ENCODE assay signal across 9 cellular contexts in the genomic region with DNA sequence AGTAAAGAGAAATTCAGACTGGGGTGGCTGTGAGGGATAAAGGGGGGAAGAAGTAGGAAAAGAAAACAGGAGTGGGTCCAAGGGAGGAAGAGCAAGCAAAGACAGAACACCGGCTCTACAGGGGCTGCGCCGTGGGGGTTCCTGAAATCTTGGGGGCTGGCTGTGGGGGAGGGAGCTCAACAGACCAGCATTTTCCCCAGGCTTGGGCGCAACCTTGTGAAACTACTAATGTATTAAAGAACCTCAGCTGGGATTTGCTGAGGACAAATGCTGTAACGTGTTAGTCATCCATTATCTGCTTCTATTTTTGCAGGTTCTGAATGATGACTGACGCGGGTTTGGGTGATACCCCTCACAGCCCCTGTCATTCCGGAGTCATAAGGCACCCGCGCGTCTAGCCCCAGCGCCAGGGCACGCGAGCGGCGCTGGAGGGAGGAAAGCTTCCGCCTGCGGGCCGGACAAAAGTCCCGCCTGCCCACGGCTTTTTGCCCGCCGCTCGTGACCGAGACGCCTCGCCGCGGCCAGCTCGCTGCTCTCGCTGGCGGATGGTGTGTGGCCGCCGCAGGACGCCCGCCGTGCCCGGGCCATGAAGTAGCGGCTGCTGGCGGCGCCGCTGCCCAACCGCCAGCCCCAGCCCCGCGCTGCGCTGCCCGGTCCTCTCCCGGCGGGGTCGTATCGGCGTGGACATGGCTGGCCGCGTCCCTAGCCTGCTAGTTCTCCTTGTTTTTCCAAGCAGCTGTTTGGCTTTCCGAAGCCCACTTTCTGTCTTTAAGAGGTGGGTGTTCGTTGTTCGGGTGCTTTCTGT.
A peak's percentile ranks its signal among the peaks of the same experiment; 100 is the strongest.
DNase-seq lines count a peak whose midpoint lies in the region; ATAC-seq, FAIRE-seq and TF ChIP-seq lines count a peak whose summit lies in the region.
"Had no signal": no experiment of that assay in that cellular context is flagged by ENCODE, and none has a peak within 500 bp of the region (broad histone marks: within the 10 kb centered on the region; RNA-seq: fewer than 3 reads in every experiment).

No MANE protein-coding gene starts in this region.

- H3K4me2 ChIP-seq in endothelial cell of umbilical vein (ENCODE audit: insufficient read depth, low read length) (peak overlapping the region; percentile 99), mesendoderm (ENCODE audit: low read length) (peak overlapping the region; percentile 79)
- H3K4me2 ChIP-seq: BLaER1 treated with 17β-estradiol and CSF1 and Interleukin-3, amounts not matched to agents 10 nM and 100 nM had no signal

- no peak overlapping the region for H4K5ac ChIP-seq in mesendoderm (ENCODE audit: low read length)

- peak overlapping the region; percentile 94 for H3K9ac ChIP-seq in endothelial cell of umbilical vein (replicated peaks; ENCODE audit: extremely low read depth, insufficient read depth, low read length)
- H3K9ac ChIP-seq in mesendoderm (ENCODE audit: low read length) = peak overlapping the region; percentile 73
- H3K9ac ChIP-seq: BLaER1 treated with 17β-estradiol and CSF1 and Interleukin-3, amounts not matched to agents 10 nM and 100 nM had no signal

- DNase-seq in NCI-H1436 (lab: John Stamatoyannopoulos, UW) = peak; percentile 36
- no peak for DNase-seq in NCI-H1436 treated with DMSO at 0.1 percent for 48 hours (lab: John Stamatoyannopoulos, UW)
- DNase-seq in NCI-H146 treated with DMSO at 0.1 percent for 48 hours (lab: John Stamatoyannopoulos, UW; ENCODE audit: unreplicated experiment) = peak; percentile 6
- DNase-seq in activated CD8-positive, alpha-beta T cell treated with anti-CD3 and anti-CD28 coated beads, Interleukin-2, amount 10 ng/mL, durations not matched to agents 7 days and 5 days = peak; percentile 26
- peak; percentile 80 for DNase-seq in endothelial cell of umbilical vein (ENCODE audit: low read depth, low spot score)
- DNase-seq in mesendoderm = peak; percentile 94
- peak; percentile 24 for DNase-seq in stimulated activated CD8-positive, alpha-beta memory T cell treated with anti-CD3 and anti-CD28 coated beads, Interleukin-12 subunit alpha, Interleukin-12 subunit beta, amount 100 ng/mL, for 4 hours (ENCODE audit: low read depth)

- peak overlapping the region; percentile 40 for H3K4ac ChIP-seq in mesendoderm (ENCODE audit: low read depth, low read length)

- peak overlapping the region; percentile 60 for H3K4me3 Mint-ChIP-seq in activated CD8-positive, alpha-beta T cell treated with anti-CD3 and anti-CD28 coated beads, Interleukin-2, amount 10 ng/mL, durations not matched to agents 7 days and 5 days

- H2AFZ ChIP-seq in endothelial cell of umbilical vein (ENCODE audit: low read depth, low read length) = peak overlapping the region; percentile 81

- H3K4me1 ChIP-seq in endothelial cell of umbilical vein (ENCODE audit: control insufficient read depth, extremely low read depth, insufficient read depth, low read length) = peaks cover 34% of the 10 kb centered on the region
- H3K4me1 ChIP-seq in mesendoderm (ENCODE audit: control insufficient read depth, low read depth, low read length) = peaks cover 5% of the 10 kb centered on the region
- H3K4me1 ChIP-seq: BLaER1 treated with 17β-estradiol and CSF1 and Interleukin-3, amounts not matched to agents 10 nM and 100 nM had no signal

- no peaks in the 10 kb centered on the region for H3K9me1 ChIP-seq in endothelial cell of umbilical vein (replicated peaks; ENCODE audit: control insufficient read depth, extremely low read depth, insufficient read depth, low read length)

- CTCF ChIA-PET in activated CD8-positive, alpha-beta T cell treated with anti-CD3 and anti-CD28 coated beads, Interleukin-2, amount 10 ng/mL, durations not matched to agents 7 days and 5 days (lab: Charles Lee) = interaction anchor here (0.6 to 1.3 kb wide), 5 partner anchors 11 to 177 kb away, joined by 3 to 7 read pairs (median 3); no protein-coding TSS in a partner anchor
- CTCF ChIA-PET in endothelial cell of umbilical vein (lab: Charles Lee) = interaction anchor here (0.9 to 3.4 kb wide), 16 partner anchors 8 to 359 kb away, joined by 3 to 19 read pairs (median 4); no protein-coding TSS in a partner anchor

- H3K79me2 ChIP-seq in endothelial cell of umbilical vein (ENCODE audit: control insufficient read depth, insufficient read depth, low read length) = no peaks in the 10 kb centered on the region
- no peaks in the 10 kb centered on the region for H3K79me2 ChIP-seq in mesendoderm (ENCODE audit: control insufficient read depth, insufficient read depth, low read length)

- H3K23ac ChIP-seq in mesendoderm (ENCODE audit: low read length) = no peak overlapping the region

- no peak overlapping the region for H2BK120ac ChIP-seq in mesendoderm (ENCODE audit: low read depth, low read length)

- H3K79me1 ChIP-seq in mesendoderm (ENCODE audit: low read length) = no peaks in the 10 kb centered on the region

- POLR2A ChIA-PET in activated CD8-positive, alpha-beta T cell treated with anti-CD3 and anti-CD28 coated beads, Interleukin-2, amount 10 ng/mL, durations not matched to agents 7 days and 5 days (lab: Charles Lee) = no interaction called here
- POLR2A ChIA-PET in endothelial cell of umbilical vein (lab: Charles Lee) = interaction anchor here (1.0 to 1.2 kb wide), 4 partner anchors 10 to 110 kb away, joined by 3 to 8 read pairs (median 4); no protein-coding TSS in a partner anchor

- peaks cover 15% of the 10 kb centered on the region for H3K4me1 Mint-ChIP-seq in activated CD8-positive, alpha-beta T cell treated with anti-CD3 and anti-CD28 coated beads, Interleukin-2, amount 10 ng/mL, durations not matched to agents 7 days and 5 days (ENCODE audit: low read depth)

- H3K27ac ChIP-seq in endothelial cell of umbilical vein (ENCODE audit: insufficient read depth, low read depth, low read length) (peak overlapping the region; percentile 72), mesendoderm (ENCODE audit: low read depth, low read length) (peak overlapping the region; percentile 29)
- H3K27ac ChIP-seq: BLaER1 treated with 17β-estradiol and CSF1 and Interleukin-3, amounts not matched to agents 10 nM and 100 nM had no signal

- WGBS in mesendoderm (ENCODE audit: extremely low coverage, insufficient coverage, low lambda C conversion rate) = no CpG with 5 or more reads among the region's 57 CpGs

- dilution Hi-C loops in endothelial cell of umbilical vein (cut with MboI; ENCODE audit: extremely low pct_ligation_motif_present, low sequenced_read_pairs) = no loop called here

- peaks cover 13% of the 10 kb centered on the region for H3K36me3 Mint-ChIP-seq in activated CD8-positive, alpha-beta T cell treated with anti-CD3 and anti-CD28 coated beads, Interleukin-2, amount 10 ng/mL, durations not matched to agents 7 days and 5 days (ENCODE audit: low read depth)

- H3K27me3 ChIP-seq in endothelial cell of umbilical vein (ENCODE audit: control insufficient read depth in 2 of 2, insufficient read depth in 2 of 2, low read length in 2 of 2) (no peaks in the 10 kb centered on the region), mesendoderm (ENCODE audit: insufficient read depth, low read length, poor library complexity) (no peaks in the 10 kb centered on the region)

- H3K9me3 Mint-ChIP-seq in activated CD8-positive, alpha-beta T cell treated with anti-CD3 and anti-CD28 coated beads, Interleukin-2, amount 10 ng/mL, durations not matched to agents 7 days and 5 days (ENCODE audit: insufficient read depth) = no peaks in the 10 kb centered on the region

- H3K56ac ChIP-seq in mesendoderm (ENCODE audit: low read length) = peak overlapping the region; percentile 88

- H4K8ac ChIP-seq in mesendoderm (ENCODE audit: low read depth, low read length) = no peak overlapping the region

- H3K9me3 ChIP-seq in endothelial cell of umbilical vein (replicated peaks; ENCODE audit: control insufficient read depth, insufficient read depth, low read length) = no peaks in the 10 kb centered on the region

- H2BK15ac ChIP-seq in mesendoderm (replicated peaks; ENCODE audit: low read depth) = no peak overlapping the region

- H3K36me3 ChIP-seq in endothelial cell of umbilical vein (ENCODE audit: control insufficient read depth in 2 of 2, extremely low read depth in 1 of 2, insufficient read depth in 2 of 2, low read length in 2 of 2) (no peaks in the 10 kb centered on the region), mesendoderm (ENCODE audit: control insufficient read depth, insufficient read depth, low read length) (no peaks in the 10 kb centered on the region)

- no peak for TF ChIP-seq CTCF in endothelial cell of umbilical vein (IDR thresholded peaks at IDR 0.05; ENCODE audit: extremely low read depth in 1 of 2, insufficient read depth in 1 of 2, low read depth in 1 of 2, low read length in 2 of 2)

- H3K18ac ChIP-seq in mesendoderm (ENCODE audit: low read length) = peak overlapping the region; percentile 75

- no peaks in the 10 kb centered on the region for H4K20me1 ChIP-seq in endothelial cell of umbilical vein (replicated peaks; ENCODE audit: control insufficient read depth, extremely low read depth, insufficient read depth, low read length)

- H3K27ac Mint-ChIP-seq in activated CD8-positive, alpha-beta T cell treated with anti-CD3 and anti-CD28 coated beads, Interleukin-2, amount 10 ng/mL, durations not matched to agents 7 days and 5 days = no peak overlapping the region

- peak; percentile 81 for ATAC-seq in HG02610 (IDR thresholded peaks at IDR 0.05; ENCODE audit: unreplicated experiment)
- ATAC-seq in activated CD8-positive, alpha-beta T cell treated with anti-CD3 and anti-CD28 coated beads, Interleukin-2, amount 10 ng/mL, durations not matched to agents 7 days and 5 days = peak; percentile 89

- H3K27me3 Mint-ChIP-seq in activated CD8-positive, alpha-beta T cell treated with anti-CD3 and anti-CD28 coated beads, Interleukin-2, amount 10 ng/mL, durations not matched to agents 7 days and 5 days (ENCODE audit: low read depth) = peaks cover 16% of the 10 kb centered on the region

- no peak overlapping the region for H2AK5ac ChIP-seq in mesendoderm (ENCODE audit: low read length)

- no peak for FAIRE-seq in endothelial cell of umbilical vein (lab: Jason Lieb, UNC)

- H3K4me3 ChIP-seq in endothelial cell of umbilical vein (replicated peaks in 1 of 3; ENCODE audit: insufficient read depth in 1 of 3, low read depth in 1 of 3, low read length in 3 of 3) = peak overlapping the region; percentile 55 to 88 (median 60)
- H3K4me3 ChIP-seq in mesendoderm (ENCODE audit: low read length) = peak overlapping the region; percentile 43
- H3K4me3 ChIP-seq: BLaER1 treated with 17β-estradiol and CSF1 and Interleukin-3, amounts not matched to agents 10 nM and 100 nM had no signal

- intact Hi-C loops in endothelial cell of umbilical vein (cut with micrococcal nuclease) = loop anchor here (1.0 to 5.0 kb wide), 7 partner anchors 45 to 257 kb away; partner anchors contain the start of genes GIN1 and PPIP5K2

- H2BK5ac ChIP-seq in mesendoderm (ENCODE audit: low read length) = no peak overlapping the region

- BruUV-seq in endothelial cell of umbilical vein (replicated peaks; lab: Mats Ljungman, UMichigan) = TSS peak; percentile 66

- TF ChIP-seq POLR2A in endothelial cell of umbilical vein (IDR thresholded peaks at IDR 0.05; ENCODE audit: low read depth, low read length) = peak; percentile 50

TF ChIP-seq in endothelial cell of umbilical vein, 7 proteins besides CTCF, POLR2A, EP300 and RAD21 (continues in another document):
- TF ChIP-seq GATA2 (IDR thresholded peaks at IDR 0.05; ENCODE audit: insufficient read depth, insufficient read length, low read depth, low read length) (peak; percentile 49), POLR2AphosphoS5 (IDR thresholded peaks at IDR 0.05; ENCODE audit: insufficient read depth, low read depth, low read length) (no peak)
